11 cellular contexts compared by ENCODE assay signal in the genomic region with DNA sequence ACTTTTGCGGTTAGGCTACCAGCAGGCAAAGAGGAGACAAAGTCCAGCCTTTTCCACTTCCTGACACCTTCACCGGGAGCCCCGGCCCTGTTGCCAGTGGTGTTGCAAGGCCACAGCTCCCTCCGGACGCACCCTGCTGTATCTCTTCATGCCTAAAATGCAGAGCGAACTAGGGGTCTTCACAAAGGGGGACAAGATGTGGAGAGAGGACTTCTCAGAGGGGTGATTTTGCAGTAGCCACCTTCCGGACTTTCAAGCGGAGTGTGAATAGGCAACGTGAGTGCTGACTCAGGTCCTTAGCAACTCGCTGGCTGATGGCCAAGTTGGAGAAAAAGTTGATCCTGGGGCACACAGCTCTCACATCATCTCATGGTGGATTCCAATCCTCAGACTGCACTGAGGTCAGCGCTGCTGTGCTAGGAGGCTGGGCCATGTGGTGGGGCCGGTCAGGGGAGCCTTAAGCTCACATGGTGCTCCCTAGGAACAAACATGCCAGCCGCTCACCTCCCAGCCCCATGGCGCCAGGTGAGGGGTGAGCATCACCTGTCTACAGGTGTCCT.
DNase-seq lines count a peak whose midpoint lies in the region; ATAC-seq and TF ChIP-seq lines count a peak whose summit lies in the region.
"Had no signal": no experiment of that assay in that cellular context is flagged by ENCODE, and none has a peak within 500 bp of the region (broad histone marks: within the 10 kb centered on the region; RNA-seq: fewer than 3 reads in every experiment).

No MANE protein-coding gene starts in this region.

- H3K9me3 ChIP-seq in heart left ventricle, result no peaks in the 10 kb centered on the region
- H3K9me3 ChIP-seq: stomach had no signal

- intact Hi-C loops in heart left ventricle (cut with DNase I), result no loop called here

- peaks cover 17% of the 10 kb centered on the region for H3K4me1 Mint-ChIP-seq in HFFc6 (ENCODE audit: low read depth)

- no peak for TF ChIP-seq POLR2A in heart left ventricle (IDR thresholded peaks at IDR 0.05)

- no peak for ATAC-seq in HG03571 (IDR thresholded peaks at IDR 0.05; ENCODE audit: unreplicated experiment)
- no peak for ATAC-seq in heart left ventricle

- H3K4me1 ChIP-seq in heart left ventricle, result peaks cover 0 to 23% (median 4%) of the 10 kb centered on the region in 12 donors

- H3K27me3 Mint-ChIP-seq in HFFc6 (ENCODE audit: insufficient read depth), result peaks cover 2% of the 10 kb centered on the region; the same call in 1 of the 2 replicates
- H3K27me3 Mint-ChIP-seq: activated naive CD8-positive, alpha-beta T cell had no signal

- H3K27ac Mint-ChIP-seq in HFFc6, result no peak overlapping the region
- H3K27ac Mint-ChIP-seq: activated naive CD8-positive, alpha-beta T cell had no signal

- H3K9me3 Mint-ChIP-seq in HFFc6, result no peaks in the 10 kb centered on the region

- no peak overlapping the region for H3K27ac ChIP-seq in heart left ventricle
- H3K27ac ChIP-seq: KMS-11, stomach had no signal

- no peaks in the 10 kb centered on the region for H3K36me3 Mint-ChIP-seq in HFFc6 (ENCODE audit: low read depth)
- H3K36me3 Mint-ChIP-seq: activated naive CD8-positive, alpha-beta T cell had no signal

- no peak overlapping the region for H3K4me3 Mint-ChIP-seq in HFFc6
- H3K4me3 Mint-ChIP-seq: activated naive CD8-positive, alpha-beta T cell had no signal

- H3K27me3 ChIP-seq in heart left ventricle, result no peaks in the 10 kb centered on the region
- H3K27me3 ChIP-seq: stomach had no signal

- H3K4me3 ChIP-seq in fibroblast of pulmonary artery (replicated peaks; ENCODE audit: low read depth, low read length) (no peak overlapping the region), skeletal muscle cell (ENCODE audit: low read depth, low read length) (no peak overlapping the region), heart left ventricle (no peak overlapping the region)
- H3K4me3 ChIP-seq: stomach had no signal

- DNase-seq in HFFc6 (peak; percentile 45), RKO (ENCODE audit: low spot score) (peak; percentile 68), fibroblast of pulmonary artery (ENCODE audit: low read depth) (peak; percentile 65), skeletal muscle cell (ENCODE audit: low read depth) (peak; percentile 67), GM19240 (ENCODE audit: insufficient read length, low spot score) (no peak), heart left ventricle (no peak)
- DNase-seq: stomach, T-helper 9 cell had no signal

- TF ChIP-seq CTCF in HFFc6 (IDR thresholded peaks at IDR 0.05) (no peak), fibroblast of pulmonary artery (IDR thresholded peaks at IDR 0.05; ENCODE audit: low read length, missing control alignments) (no peak), heart left ventricle (IDR thresholded peaks at IDR 0.05) (no peak)

- no peaks in the 10 kb centered on the region for H3K36me3 ChIP-seq in heart left ventricle
- H3K36me3 ChIP-seq: stomach had no signal

- WGBS in heart left ventricle, 4 donors, result 74 to 84% (median 81%) methylated on average over 10 to 14 of the region's 14 CpGs

Comparison
In these comparisons a context has a peak if more than half of its experiments do, and no peak if none do; other contexts are left out.
1. DNase-seq: peak in HFFc6 (single experiment), RKO (single experiment), fibroblast of pulmonary artery (single experiment) and skeletal muscle cell (single experiment); none in GM19240 (single experiment) and heart left ventricle (0 of 5).